Comparison of ENCODE assay signal across 9 cellular contexts in genomic region chr2:98473995-98474780, GRCh38. TPM values are rescaled to one million over a fixed set of nuclear protein-coding genes. Genes with fewer than 3 reads are reported as not detected.
DNase-seq lines count a peak whose midpoint lies in the region; ATAC-seq and TF ChIP-seq lines count a peak whose summit lies in the region.
"Had no signal": no experiment of that assay in that cellular context is flagged by ENCODE, and none has a peak within 500 bp of the region (broad histone marks: within the 10 kb centered on the region; RNA-seq: fewer than 3 reads in every experiment).

No MANE protein-coding gene starts in this region.

- H3K4me3 Mint-ChIP-seq in stimulated activated naive CD8-positive, alpha-beta T cell treated with anti-CD3 and anti-CD28 coated beads, Interleukin-15, amount 100 ng/mL, for 72 hours: peak overlapping the region; percentile 60 to 75

- peak; percentile 71 for DNase-seq in activated effector memory CD4-positive, alpha-beta T cell treated with anti-CD3 and anti-CD28 coated beads, Interleukin-2, amount 50 U/mL, for 16 hours
- no peak for DNase-seq in activated effector memory CD4-positive, alpha-beta T cell treated with Interleukin-2 at 50 U/mL for 16 hours
- peak in 1 of 2 donors; percentile 48 for DNase-seq in activated naive CD4-positive, alpha-beta T cell treated with anti-CD3 and anti-CD28 coated beads, Interleukin-2, amount 50 U/mL, for 72 hours (ENCODE audit: low spot score in 2 of 2)
- no peak for DNase-seq in stimulated activated naive CD8-positive, alpha-beta T cell treated with anti-CD3 and anti-CD28 coated beads, Interleukin-15, amount 100 ng/mL, for 72 hours
- DNase-seq in esophagus squamous epithelium (lab: John Stamatoyannopoulos, UW) (no peak), putamen (ENCODE audit: low spot score) (no peak), midbrain (lab: John Stamatoyannopoulos, UW) (no peak)
- DNase-seq: hippocampal formation had no signal

- no peaks in the 10 kb centered on the region for H3K9me3 Mint-ChIP-seq in activated naive CD4-positive, alpha-beta T cell treated with anti-CD3 and anti-CD28 coated beads, Interleukin-2, amount 50 U/mL, for 72 hours
- H3K9me3 Mint-ChIP-seq in stimulated activated naive CD8-positive, alpha-beta T cell treated with anti-CD3 and anti-CD28 coated beads, Interleukin-15, amount 100 ng/mL, for 72 hours: no peaks in the 10 kb centered on the region

- peak; percentile 45 for ATAC-seq in HG03460 (IDR thresholded peaks at IDR 0.05; ENCODE audit: unreplicated experiment)
- ATAC-seq in activated naive CD4-positive, alpha-beta T cell treated with anti-CD3 and anti-CD28 coated beads, Interleukin-2, amount 50 U/mL, for 72 hours: peak; percentile 24 to 28
- peak; percentile 46 for ATAC-seq in stimulated activated naive CD8-positive, alpha-beta T cell treated with anti-CD3 and anti-CD28 coated beads, Interleukin-15, amount 100 ng/mL, for 72 hours

- 53 to 77% methylated on average over 6 to 10 of the region's 10 CpGs for WGBS in esophagus squamous epithelium, 2 donors

- no peaks in the 10 kb centered on the region for H3K36me3 ChIP-seq in esophagus squamous epithelium

- intact Hi-C loops in esophagus squamous epithelium (cut with DNase I): no loop called here

- TF ChIP-seq CTCF in esophagus squamous epithelium (IDR thresholded peaks at IDR 0.05): no peak

- peak overlapping the region; percentile 58 to 75 for H3K27ac Mint-ChIP-seq in activated naive CD4-positive, alpha-beta T cell treated with anti-CD3 and anti-CD28 coated beads, Interleukin-2, amount 50 U/mL, for 72 hours
- H3K27ac Mint-ChIP-seq in stimulated activated naive CD8-positive, alpha-beta T cell treated with anti-CD3 and anti-CD28 coated beads, Interleukin-15, amount 100 ng/mL, for 72 hours: peak overlapping the region in 1 of 2 donors; percentile 85

- H3K27ac ChIP-seq in esophagus squamous epithelium: no peak overlapping the region

- no peaks in the 10 kb centered on the region for H3K36me3 Mint-ChIP-seq in activated naive CD4-positive, alpha-beta T cell treated with anti-CD3 and anti-CD28 coated beads, Interleukin-2, amount 50 U/mL, for 72 hours

- H3K27me3 ChIP-seq in esophagus squamous epithelium: peaks cover 0 to 21% (median 0%) of the 10 kb centered on the region in 4 donors

- no peak overlapping the region for H3K4me3 ChIP-seq in esophagus squamous epithelium

- TF ChIP-seq POLR2A in esophagus squamous epithelium (IDR thresholded peaks at IDR 0.05): no peak

- no peaks in the 10 kb centered on the region for H3K27me3 Mint-ChIP-seq in stimulated activated naive CD8-positive, alpha-beta T cell treated with anti-CD3 and anti-CD28 coated beads, Interleukin-15, amount 100 ng/mL, for 72 hours

- H3K9me3 ChIP-seq in esophagus squamous epithelium: no peaks in the 10 kb centered on the region

- H3K4me1 ChIP-seq in esophagus squamous epithelium: peaks cover 6 to 84% (median 36%) of the 10 kb centered on the region in 3 donors

- peaks cover 100% of the 10 kb centered on the region for H3K4me1 Mint-ChIP-seq in stimulated activated naive CD8-positive, alpha-beta T cell treated with anti-CD3 and anti-CD28 coated beads, Interleukin-15, amount 100 ng/mL, for 72 hours

RNA-seq across cellular contexts. Expression of gene INPP4A, which starts 29.5 kb away (rescaled TPM):
- 10 to 100 TPM; 46.6 to 48.1 TPM for total RNA-seq in activated naive CD4-positive, alpha-beta T cell treated with anti-CD3 and anti-CD28 coated beads, Interleukin-2, amount 50 U/mL, for 72 hours
- total RNA-seq in esophagus squamous epithelium: 10 to 100 TPM in 2 of 4 donors, 1 to 10 TPM in 2; 7.4 to 17.9 (median 9.4) TPM
